Comparison of ENCODE assay signal across 8 cellular contexts in genomic region chr6:151240036-151240685, GRCh38. TPM values are rescaled to one million over a fixed set of nuclear protein-coding genes. Genes with fewer than 3 reads are reported as not detected.
DNase-seq lines count a peak whose midpoint lies in the region; ATAC-seq and TF ChIP-seq lines count a peak whose summit lies in the region.

No MANE protein-coding gene starts in this region.

- H3K36me3 ChIP-seq in ES-I3 (ENCODE audit: insufficient read depth, low read length) (no peaks in the 10 kb centered on the region), Loucy (ENCODE audit: insufficient read depth, low read length) (no peaks in the 10 kb centered on the region), esophagus squamous epithelium (no peaks in the 10 kb centered on the region), stomach smooth muscle (ENCODE audit: control insufficient read depth in 2 of 2, insufficient read depth in 2 of 2, low read length in 2 of 2) (no peaks in the 10 kb centered on the region)

- peak overlapping the region; percentile 79 for H3K4me3 Mint-ChIP-seq in activated CD8-positive, alpha-beta T cell treated with anti-CD3 and anti-CD28 coated beads for 36 hours

- no peaks in the 10 kb centered on the region for H3K9me3 Mint-ChIP-seq in activated CD8-positive, alpha-beta T cell treated with anti-CD3 and anti-CD28 coated beads for 36 hours

- peak overlapping the region; percentile 93 for H2AFZ ChIP-seq in Loucy (ENCODE audit: low read length)

- no peaks in the 10 kb centered on the region for H3K36me3 Mint-ChIP-seq in activated CD8-positive, alpha-beta T cell treated with anti-CD3 and anti-CD28 coated beads for 36 hours (ENCODE audit: low read depth)

- H3F3A ChIP-seq in Loucy (ENCODE audit: low read depth), result no peaks in the 10 kb centered on the region

- peak; percentile 81 for DNase-seq in activated CD8-positive, alpha-beta T cell treated with anti-CD3 and anti-CD28 coated beads for 36 hours
- no peak for DNase-seq in esophagus squamous epithelium (lab: John Stamatoyannopoulos, UW)
- DNase-seq in mucosa of gallbladder (ENCODE audit: low spot score), result peak; percentile 80
- DNase-seq in central memory CD4-positive, alpha-beta T cell, result no peak

- POLR2A ChIA-PET in activated CD8-positive, alpha-beta T cell treated with anti-CD3 and anti-CD28 coated beads for 36 hours (lab: Charles Lee), result no interaction called here

- ATAC-seq in activated CD8-positive, alpha-beta T cell treated with anti-CD3 and anti-CD28 coated beads for 36 hours, result peak; percentile 87
- ATAC-seq in HG03460 (IDR thresholded peaks at IDR 0.05; ENCODE audit: unreplicated experiment), result no peak

- TF ChIP-seq POLR2A in esophagus squamous epithelium (IDR thresholded peaks at IDR 0.05), result peak in 2 of 4 donors; percentile 58 to 83

- H3K4me2 ChIP-seq in Loucy (ENCODE audit: low read depth, low read length, poor library complexity, severe bottlenecking), result peak overlapping the region; percentile 87

- CTCF ChIA-PET in activated CD8-positive, alpha-beta T cell treated with anti-CD3 and anti-CD28 coated beads for 36 hours (lab: Charles Lee), result interaction anchor here (1.0 to 1.5 kb wide), 2 partner anchors 25 to 95 kb away, joined by 3 to 4 read pairs; no protein-coding TSS in a partner anchor

- H3K27ac ChIP-seq in esophagus squamous epithelium (peak overlapping the region; percentile 82 to 97 (median 90)), stomach smooth muscle (ENCODE audit: low read length) (peak overlapping the region; percentile 91)

- intact Hi-C loops in activated CD8-positive, alpha-beta T cell treated with anti-CD3 and anti-CD28 coated beads for 36 hours (cut with micrococcal nuclease), result no loop called here
- intact Hi-C loops in esophagus squamous epithelium (cut with DNase I), result no loop called here

- no peaks in the 10 kb centered on the region for H3K9me2 ChIP-seq in Loucy (replicated peaks; ENCODE audit: low read depth, low read length)

- H3K9ac ChIP-seq in ES-I3 (ENCODE audit: low read depth, low read length), result peak overlapping the region; percentile 84
- H3K9ac ChIP-seq in Loucy (ENCODE audit: low read depth, low read length, poor library complexity, severe bottlenecking), result peak overlapping the region; percentile 72
- peak overlapping the region; percentile 78 to 95 for H3K9ac ChIP-seq in stomach smooth muscle (ENCODE audit: low read length in 2 of 2)

- peaks cover 15% of the 10 kb centered on the region for H3K4me1 Mint-ChIP-seq in activated CD8-positive, alpha-beta T cell treated with anti-CD3 and anti-CD28 coated beads for 36 hours (ENCODE audit: low read depth)

- peaks cover 56% of the 10 kb centered on the region for H3K27me3 Mint-ChIP-seq in activated CD8-positive, alpha-beta T cell treated with anti-CD3 and anti-CD28 coated beads for 36 hours

- peaks cover 12% of the 10 kb centered on the region for H3K4me1 ChIP-seq in ES-I3 (ENCODE audit: insufficient read depth, low read length)
- H3K4me1 ChIP-seq in Loucy (ENCODE audit: insufficient read depth, low read length, poor library complexity, severe bottlenecking), result peaks cover 32% of the 10 kb centered on the region
- H3K4me1 ChIP-seq in esophagus squamous epithelium, result peaks cover 6 to 26% (median 12%) of the 10 kb centered on the region in 3 donors
- peaks cover 25% of the 10 kb centered on the region for H3K4me1 ChIP-seq in stomach smooth muscle (ENCODE audit: control insufficient read depth, insufficient read depth, low read length)

- no peaks in the 10 kb centered on the region for H4K20me1 ChIP-seq in Loucy (ENCODE audit: insufficient read depth, low read length, poor library complexity, severe bottlenecking)

- peaks cover 16% of the 10 kb centered on the region for H3K27me3 ChIP-seq in Loucy (ENCODE audit: insufficient read depth, low read length, poor library complexity, severe bottlenecking)
- peaks cover 0 to 66% (median 4%) of the 10 kb centered on the region in 4 donors for H3K27me3 ChIP-seq in esophagus squamous epithelium
- no peaks in the 10 kb centered on the region for H3K27me3 ChIP-seq in stomach smooth muscle (ENCODE audit: control insufficient read depth in 1 of 2, insufficient read depth in 2 of 2, low read length in 2 of 2)

- peak overlapping the region; percentile 83 for H3K4me3 ChIP-seq in Loucy (ENCODE audit: low read length, poor library complexity, severe bottlenecking)
- H3K4me3 ChIP-seq in esophagus squamous epithelium, result peak overlapping the region; percentile 43 to 77 (median 71)
- peak overlapping the region; percentile 61 to 89 for H3K4me3 ChIP-seq in stomach smooth muscle (ENCODE audit: low read length in 2 of 2)

- H3K9me3 ChIP-seq in ES-I3 (ENCODE audit: control insufficient read depth, insufficient read depth, low read length) (no peaks in the 10 kb centered on the region), Loucy (ENCODE audit: insufficient read depth, low read depth, low read length) (no peaks in the 10 kb centered on the region), esophagus squamous epithelium (no peaks in the 10 kb centered on the region), stomach smooth muscle (ENCODE audit: control insufficient read depth in 2 of 2, low read length in 2 of 2) (no peaks in the 10 kb centered on the region)

- peak overlapping the region; percentile 49 for H3K27ac Mint-ChIP-seq in activated CD8-positive, alpha-beta T cell treated with anti-CD3 and anti-CD28 coated beads for 36 hours

- WGBS in esophagus squamous epithelium, 2 donors, result 0 to 1% methylated on average over 1 to 20 of the region's 60 CpGs

- H3K79me2 ChIP-seq in Loucy (ENCODE audit: insufficient read depth, low read length), result peaks cover 26% of the 10 kb centered on the region

- TF ChIP-seq CTCF in Loucy (conservative IDR thresholded peaks at IDR 0.05; ENCODE audit: low read length) (0 out of 2 replicates have a peak, but pooled peaks have one; percentile 15), esophagus squamous epithelium (IDR thresholded peaks at IDR 0.05) (no peak)
- no peak for TF ChIP-seq CTCF in activated CD8-positive, alpha-beta T cell treated with anti-CD3 and anti-CD28 coated beads for 36 hours (IDR thresholded peaks at IDR 0.05)

RNA-seq across cellular contexts. Expression of gene AKAP12, which starts 0.4 kb away (rescaled TPM):
- 1 to 10 TPM; 3.2 to 4.0 TPM for total RNA-seq in activated CD8-positive, alpha-beta T cell treated with anti-CD3 and anti-CD28 coated beads for 36 hours
- 10 to 100 TPM in 2 of 4 donors, 1 to 10 TPM in 2; 1.7 to 66.6 (median 11.4) TPM for total RNA-seq in esophagus squamous epithelium
- total RNA-seq in mucosa of gallbladder, result 81.0 TPM

Comparison
In these comparisons a context has a peak if more than half of its experiments do, and no peak if none do; other contexts are left out.
1. DNase-seq: peak in activated CD8-positive, alpha-beta T cell treated with anti-CD3 and anti-CD28 coated beads for 36 hours (single experiment) and mucosa of gallbladder (single experiment); none in esophagus squamous epithelium (single experiment) and central memory CD4-positive, alpha-beta T cell (single experiment).
2. Peak in every context shown above with its lines, with median percentiles within 50 percentile points of each other: H3K9ac ChIP-seq and H3K4me3 ChIP-seq.